8 cellular contexts compared by ENCODE assay signal in genomic region chr19:10580979-10581631, GRCh38. TPM values are rescaled to one million over a fixed set of nuclear protein-coding genes. Genes with fewer than 3 reads are reported as not detected.
DNase-seq lines count a peak whose midpoint lies in the region; ATAC-seq, FAIRE-seq and TF ChIP-seq lines count a peak whose summit lies in the region.

No MANE protein-coding gene starts in this region.

- no peaks in the 10 kb centered on the region for H4K20me1 ChIP-seq in GM23338 (replicated peaks; ENCODE audit: insufficient read depth)
- no peaks in the 10 kb centered on the region for H4K20me1 ChIP-seq in mammary epithelial cell (ENCODE audit: insufficient read depth, low read length)
- peaks cover 6% of the 10 kb centered on the region for H4K20me1 ChIP-seq in keratinocyte (ENCODE audit: control insufficient read depth, extremely low read depth, insufficient read depth, low read length)

- dilution Hi-C loops in mammary epithelial cell (cut with HindIII; ENCODE audit: low sequenced_read_pairs), result no loop called here
- dilution Hi-C loops in keratinocyte (cut with MboI; ENCODE audit: extremely low pct_ligation_motif_present, low sequenced_read_pairs), result no loop called here

- H3K27ac Mint-ChIP-seq in GM23338, result peak overlapping the region; percentile 69

- peaks cover 4% of the 10 kb centered on the region for H3K27me3 Mint-ChIP-seq in GM23338 (ENCODE audit: insufficient read depth, low read depth, poor library complexity)

- intact Hi-C loops in mammary epithelial cell (cut with micrococcal nuclease), result loop anchor here (1.0 kb wide), 2 partner anchors 63 to 118 kb away; no protein-coding TSS in a partner anchor

- H3K27ac ChIP-seq in GM23338 (ENCODE audit: low read depth), result no peak overlapping the region
- no peak overlapping the region for H3K27ac ChIP-seq in WERI-Rb-1
- no peak overlapping the region for H3K27ac ChIP-seq in mammary epithelial cell (ENCODE audit: insufficient read depth, low read depth, low read length)
- no peak overlapping the region for H3K27ac ChIP-seq in keratinocyte (ENCODE audit: control insufficient read depth, insufficient read depth, low read length)

- CTCF ChIA-PET in mammary epithelial cell (lab: Charles Lee; ENCODE audit: low non-redundant PET), result interaction anchor here (0.6 to 1.7 kb wide), 3 partner anchors 36 to 118 kb away, joined by 3 to 16 read pairs (median 8); no protein-coding TSS in a partner anchor

- H3K4me2 ChIP-seq in GM23338 (no peak overlapping the region), mammary epithelial cell (ENCODE audit: insufficient read depth, low read depth, low read length) (no peak overlapping the region), keratinocyte (ENCODE audit: control insufficient read depth, extremely low read depth, insufficient read depth, low read depth, low read length) (no peak overlapping the region)

- H3K9me2 ChIP-seq in GM23338 (ENCODE audit: insufficient read depth), result no peaks in the 10 kb centered on the region

- no peaks in the 10 kb centered on the region for H3K9me3 Mint-ChIP-seq in GM23338

- H3K36me3 ChIP-seq in GM23338 (ENCODE audit: insufficient read depth) (peaks cover 28% of the 10 kb centered on the region), WERI-Rb-1 (no peaks in the 10 kb centered on the region), mammary epithelial cell (ENCODE audit: insufficient read depth, low read length) (peaks cover 10% of the 10 kb centered on the region), keratinocyte (ENCODE audit: control insufficient read depth in 2 of 2, extremely low read depth in 1 of 2, insufficient read depth in 2 of 2, low read length in 2 of 2) (peaks cover 22 to 27% of the 10 kb centered on the region in 2 experiments)

- H3K79me2 ChIP-seq in GM23338 (replicated peaks; ENCODE audit: insufficient read depth), result peaks cover 8% of the 10 kb centered on the region
- peaks cover 17% of the 10 kb centered on the region for H3K79me2 ChIP-seq in mammary epithelial cell (ENCODE audit: insufficient read depth, low read length)
- peaks cover 15% of the 10 kb centered on the region for H3K79me2 ChIP-seq in keratinocyte (ENCODE audit: control insufficient read depth, insufficient read depth, low read length)

- H3K9me3 ChIP-seq in WERI-Rb-1 (ENCODE audit: severe bottlenecking) (no peaks in the 10 kb centered on the region), mammary epithelial cell (replicated peaks; ENCODE audit: insufficient read depth, low read length) (no peaks in the 10 kb centered on the region), keratinocyte (ENCODE audit: control insufficient read depth, low read depth, low read length) (no peaks in the 10 kb centered on the region)

- 0 out of 3 replicates have a peak, but pooled peaks cover 5% of the 10 kb centered on the region for H3K4me1 Mint-ChIP-seq in GM23338

- peaks cover 15% of the 10 kb centered on the region; the same call in 1 of the 2 replicates for H3F3A ChIP-seq in GM23338 (replicated peaks; ENCODE audit: low read depth)

- in situ Hi-C loops in mammary epithelial cell (cut with MboI; ENCODE audit: low sequenced_read_pairs in 2 of 2), result loop anchor here (5.0 kb wide), 2 partner anchors 61 to 121 kb away; partner anchors contain the start of gene QTRT1 (in 1 of the 2)

- H3K4me3 Mint-ChIP-seq in GM23338, result no peak overlapping the region; the same call in 2 of the 3 replicates

- H3K9ac ChIP-seq in mammary epithelial cell (ENCODE audit: insufficient read depth, low read length) (no peak overlapping the region), keratinocyte (ENCODE audit: control insufficient read depth, extremely low read depth, insufficient read depth, low read length) (no peak overlapping the region)

- BruUV-seq in mammary epithelial cell (replicated peaks; lab: Mats Ljungman, UMichigan), result no TSS peak

- H3K4me1 ChIP-seq in GM23338 (ENCODE audit: insufficient read depth) (peaks cover 2% of the 10 kb centered on the region; the same call in 1 of the 2 replicates), mammary epithelial cell (ENCODE audit: insufficient read depth, low read length) (no peaks in the 10 kb centered on the region), keratinocyte (ENCODE audit: control insufficient read depth, extremely low read depth, insufficient read depth, low read length) (no peaks in the 10 kb centered on the region)

- DNase-seq in AG08395 (ENCODE audit: low spot score) (peak; percentile 85), GM23338 (ENCODE audit: low spot score) (peak; percentile 100), NCI-H2196 treated with DMSO at 0.1 percent for 48 hours (lab: John Stamatoyannopoulos, UW; ENCODE audit: unreplicated experiment) (peak; percentile 78), WERI-Rb-1 (peak; percentile 90), mammary epithelial cell (peak; percentile 73), keratinocyte (ENCODE audit: low read depth, low spot score) (no peak)
- peak; percentile 94 for DNase-seq in stimulated activated CD4-positive, alpha-beta T cell treated with anti-CD3 and anti-CD28 coated beads, Interleukin-15, amount 100 ng/mL, for 24 hours

- FAIRE-seq in keratinocyte (lab: Jason Lieb, UNC), result peak; percentile 46

- H3K4me3 ChIP-seq in GM23338 (no peak overlapping the region), WERI-Rb-1 (ENCODE audit: low read depth, low read length) (no peak overlapping the region), mammary epithelial cell (replicated peaks in 1 of 3; ENCODE audit: insufficient read depth in 1 of 3, low read depth in 2 of 3, low read length in 3 of 3) (no peak overlapping the region), keratinocyte (ENCODE audit: control insufficient read depth in 2 of 3, extremely low read depth in 1 of 3, insufficient read depth in 2 of 3, low read depth in 1 of 3, low read length in 3 of 3) (no peak overlapping the region)

- no peak overlapping the region for H2AFZ ChIP-seq in GM23338
- no peak overlapping the region for H2AFZ ChIP-seq in mammary epithelial cell (ENCODE audit: low read depth, low read length)
- H2AFZ ChIP-seq in keratinocyte (ENCODE audit: control insufficient read depth, low read length), result no peak overlapping the region

- ATAC-seq in GM23338 (peak; percentile 95), GM19324 (IDR thresholded peaks at IDR 0.05; ENCODE audit: low FRiP score, unreplicated experiment) (no peak)

- H3K27me3 ChIP-seq in GM23338 (ENCODE audit: insufficient read depth) (no peaks in the 10 kb centered on the region), WERI-Rb-1 (ENCODE audit: insufficient read depth, low read depth, severe bottlenecking) (no peaks in the 10 kb centered on the region), mammary epithelial cell (ENCODE audit: insufficient read depth, low read length) (no peaks in the 10 kb centered on the region), keratinocyte (ENCODE audit: control insufficient read depth, extremely low read depth, insufficient read depth, low read length) (no peaks in the 10 kb centered on the region)

- TF ChIP-seq CTCF in GM23338 (conservative IDR thresholded peaks at IDR 0.05; ENCODE audit: low read depth in 2 of 2), result peak; percentile 94 to 97
- peak; percentile 96 for TF ChIP-seq CTCF in WERI-Rb-1 (IDR thresholded peaks at IDR 0.05; ENCODE audit: low read depth, low read length)
- peak; percentile 98 to 99 for TF ChIP-seq CTCF in mammary epithelial cell (conservative IDR thresholded peaks at IDR 0.05 in 1 of 2, IDR thresholded peaks at IDR 0.05 in 1 of 2; ENCODE audit: extremely low read depth in 1 of 2, insufficient read depth in 1 of 2, low read depth in 1 of 2, low read length in 2 of 2)
- TF ChIP-seq CTCF in keratinocyte (optimal IDR thresholded peaks at IDR 0.05 in 1 of 3, IDR thresholded peaks at IDR 0.05 in 1 of 3, conservative IDR thresholded peaks at IDR 0.05 in 1 of 3; ENCODE audit: extremely low read depth in 1 of 3, insufficient read depth in 2 of 3, low read length in 3 of 3), result peak; percentile 94 to 99 (median 98)

- peaks cover 72% of the 10 kb centered on the region for H3K36me3 Mint-ChIP-seq in GM23338 (ENCODE audit: low read depth)

- 26% methylated on average over 22 of the region's 31 CpGs for WGBS in mammary epithelial cell (ENCODE audit: low coverage, missing lambda C conversion rate)

- H3K9me1 ChIP-seq in keratinocyte (ENCODE audit: control insufficient read depth, extremely low read depth, insufficient read depth, low read length), result no peaks in the 10 kb centered on the region

RNA-seq across cellular contexts. Expression of gene AP1M2, which starts 6.0 kb away (rescaled TPM):
- 158 and 165 TPM in 2 replicates for total RNA-seq in GM23338 (2014; rRNA removed; shearing (Covaris generic))
- 128 and 141 TPM in 2 replicates for polyA plus RNA-seq in GM23338 (2016; fragmentation: Nextera tagmentation; extraction: Ambion mirVana)
- 100 to 1,000 TPM in 1 of 2 donors, 10 to 100 TPM in 1; 86.3 to 119 TPM for total RNA-seq in mammary epithelial cell
- polyA plus RNA-seq in mammary epithelial cell, result 113 TPM
- 170 TPM for polyA minus RNA-seq in mammary epithelial cell
- polyA plus RNA-seq in keratinocyte, result 83.1 to 122 TPM (median 109 TPM) in 3 replicates
- polyA plus RNA-seq in keratinocyte (2011; ENCODE audit: low read depth), result 32.6 TPM
- polyA plus RNA-seq in keratinocyte (2011; cell fraction: cytosol; rRNA removed), result 89.6 and 103 TPM in 2 replicates
- 68.6 and 85.6 TPM in 2 replicates for polyA plus RNA-seq in keratinocyte (2011; cell fraction: nucleus; rRNA removed)
- polyA plus RNA-seq in keratinocyte (2012; ENCODE audit: low replicate concordance), result 76.8 and 87.2 TPM in 2 replicates
- polyA minus RNA-seq in keratinocyte, result 137 to 221 TPM (median 160 TPM) in 3 replicates
- 129 TPM for polyA minus RNA-seq in keratinocyte (2011; cell fraction: cytosol; rRNA and poly(A)+ RNA removed)
- 42.7 and 56.3 TPM in 2 replicates for polyA minus RNA-seq in keratinocyte (2011; cell fraction: nucleus; rRNA and poly(A)+ RNA removed)

RNA-seq across cellular contexts. Expression of gene CDKN2D, which starts 12.3 kb away (rescaled TPM):
- 1.4 and 3.2 TPM in 2 replicates for total RNA-seq in GM23338 (2014; rRNA removed; shearing (Covaris generic))
- 4.0 and 5.8 TPM in 2 replicates for polyA plus RNA-seq in GM23338 (2016; fragmentation: Nextera tagmentation; extraction: Ambion mirVana)
- 1 to 10 TPM; 3.3 to 8.2 TPM for total RNA-seq in mammary epithelial cell
- polyA plus RNA-seq in mammary epithelial cell, result 8.9 TPM
- polyA minus RNA-seq in mammary epithelial cell, result 0.57 TPM
- polyA plus RNA-seq in keratinocyte, result 3.9 to 7.3 TPM (median 6.8 TPM) in 3 replicates
- 1.9 TPM for polyA plus RNA-seq in keratinocyte (2011; ENCODE audit: low read depth)
- polyA plus RNA-seq in keratinocyte (2011; cell fraction: cytosol; rRNA removed), result 4.1 and 8.0 TPM in 2 replicates
- 4.1 and 5.0 TPM in 2 replicates for polyA plus RNA-seq in keratinocyte (2011; cell fraction: nucleus; rRNA removed)
- 4.8 and 13.1 TPM in 2 replicates for polyA plus RNA-seq in keratinocyte (2012; ENCODE audit: low replicate concordance)
- polyA minus RNA-seq in keratinocyte, result 2.5 to 6.5 TPM (median 2.8 TPM) in 3 replicates
- polyA minus RNA-seq in keratinocyte (2011; cell fraction: cytosol; rRNA and poly(A)+ RNA removed), result 10.0 TPM
- 0.93 and 0.95 TPM in 2 replicates for polyA minus RNA-seq in keratinocyte (2011; cell fraction: nucleus; rRNA and poly(A)+ RNA removed)

RNA-seq across cellular contexts. Expression of gene KRI1, which starts 15.3 kb away (rescaled TPM):
- 23.8 and 25.0 TPM in 2 replicates for total RNA-seq in GM23338 (2014; rRNA removed; shearing (Covaris generic))
- polyA plus RNA-seq in GM23338 (2016; fragmentation: Nextera tagmentation; extraction: Ambion mirVana) (43.2 and 48.8 TPM in 2 replicates), mammary epithelial cell (13.2 TPM), keratinocyte (13.4 to 19.0 TPM (median 13.5 TPM) in 3 replicates)
- 10 to 100 TPM; 10.3 to 32.7 TPM for total RNA-seq in mammary epithelial cell
- polyA minus RNA-seq in mammary epithelial cell (19.7 TPM), keratinocyte (4.5 to 7.4 TPM (median 5.3 TPM) in 3 replicates)
- polyA plus RNA-seq in keratinocyte (2011; ENCODE audit: low read depth), result 48.2 TPM
- polyA plus RNA-seq in keratinocyte (2011; cell fraction: cytosol; rRNA removed), result 7.6 and 12.7 TPM in 2 replicates
- 41.0 and 42.6 TPM in 2 replicates for polyA plus RNA-seq in keratinocyte (2011; cell fraction: nucleus; rRNA removed)
- polyA plus RNA-seq in keratinocyte (2012; ENCODE audit: low replicate concordance), result 12.5 and 20.2 TPM in 2 replicates
- 13.8 TPM for polyA minus RNA-seq in keratinocyte (2011; cell fraction: cytosol; rRNA and poly(A)+ RNA removed)
- polyA minus RNA-seq in keratinocyte (2011; cell fraction: nucleus; rRNA and poly(A)+ RNA removed), result 8.1 and 9.8 TPM in 2 replicates

RNA-seq across cellular contexts. Expression of gene ATG4D, which starts 37.4 kb away (rescaled TPM):
- total RNA-seq in GM23338 (2014; rRNA removed; shearing (Covaris generic)), result 53.2 and 55.5 TPM in 2 replicates
- polyA plus RNA-seq in GM23338 (2016; fragmentation: Nextera tagmentation; extraction: Ambion mirVana), result 15.1 and 19.1 TPM in 2 replicates
- 10 to 100 TPM; 20.7 to 28.9 TPM for total RNA-seq in mammary epithelial cell
- 16.9 TPM for polyA plus RNA-seq in mammary epithelial cell
- 24.2 TPM for polyA minus RNA-seq in mammary epithelial cell
- polyA plus RNA-seq in keratinocyte, result 12.6 to 17.9 TPM (median 15.5 TPM) in 3 replicates
- 6.1 TPM for polyA plus RNA-seq in keratinocyte (2011; ENCODE audit: low read depth)
- 12.4 and 19.5 TPM in 2 replicates for polyA plus RNA-seq in keratinocyte (2011; cell fraction: cytosol; rRNA removed)
- 22.0 and 29.4 TPM in 2 replicates for polyA plus RNA-seq in keratinocyte (2011; cell fraction: nucleus; rRNA removed)
- polyA plus RNA-seq in keratinocyte (2012; ENCODE audit: low replicate concordance), result 19.0 and 37.1 TPM in 2 replicates
- polyA minus RNA-seq in keratinocyte, result 8.8 to 43.4 TPM (median 16.2 TPM) in 3 replicates
- 30.3 TPM for polyA minus RNA-seq in keratinocyte (2011; cell fraction: cytosol; rRNA and poly(A)+ RNA removed)
- polyA minus RNA-seq in keratinocyte (2011; cell fraction: nucleus; rRNA and poly(A)+ RNA removed), result 9.8 and 10.8 TPM in 2 replicates

RNA-seq across cellular contexts. Expression of gene SLC44A2, which starts 44.2 kb away (rescaled TPM):
- 62.2 and 65.0 TPM in 2 replicates for total RNA-seq in GM23338 (2014; rRNA removed; shearing (Covaris generic))
- 41.2 and 43.2 TPM in 2 replicates for polyA plus RNA-seq in GM23338 (2016; fragmentation: Nextera tagmentation; extraction: Ambion mirVana)
- 10 to 100 TPM; 64.8 to 87.9 TPM for total RNA-seq in mammary epithelial cell
- polyA plus RNA-seq in mammary epithelial cell, result 65.0 TPM
- polyA minus RNA-seq in mammary epithelial cell, result 261 TPM
- 78.7 to 148 TPM (median 94.7 TPM) in 3 replicates for polyA plus RNA-seq in keratinocyte
- 78.0 TPM for polyA plus RNA-seq in keratinocyte (2011; ENCODE audit: low read depth)
- 85.3 and 87.1 TPM in 2 replicates for polyA plus RNA-seq in keratinocyte (2011; cell fraction: cytosol; rRNA removed)
- 182 and 185 TPM in 2 replicates for polyA plus RNA-seq in keratinocyte (2011; cell fraction: nucleus; rRNA removed)
- polyA plus RNA-seq in keratinocyte (2012; ENCODE audit: low replicate concordance), result 110 and 189 TPM in 2 replicates
- polyA minus RNA-seq in keratinocyte, result 141 to 357 TPM (median 142 TPM) in 3 replicates
- 132 TPM for polyA minus RNA-seq in keratinocyte (2011; cell fraction: cytosol; rRNA and poly(A)+ RNA removed)
- polyA minus RNA-seq in keratinocyte (2011; cell fraction: nucleus; rRNA and poly(A)+ RNA removed), result 103 and 135 TPM in 2 replicates
